Comparison of ENCODE assay signal across 20 cellular contexts in genomic region chr9:97847474-97848236, GRCh38. TPM values are rescaled to one million over a fixed set of nuclear protein-coding genes. Genes with fewer than 3 reads are reported as not detected.
A peak's percentile ranks its signal among the peaks of the same experiment; 100 is the strongest.
DNase-seq lines count a peak whose midpoint lies in the region; TF ChIP-seq lines count a peak whose summit lies in the region.
"Had no signal": no experiment of that assay in that cellular context is flagged by ENCODE, and none has a peak within 500 bp of the region (broad histone marks: within the 10 kb centered on the region; RNA-seq: fewer than 3 reads in every experiment).

No MANE protein-coding gene starts in this region.

- H3K27me3 Mint-ChIP-seq in activated naive CD4-positive, alpha-beta T cell treated with anti-CD3 and anti-CD28 coated beads, Interleukin-2, amount 50 U/mL, for 24 hours = peaks cover 65% of the 10 kb centered on the region
- H3K27me3 Mint-ChIP-seq in osteocyte (ENCODE audit: unreplicated experiment) = peaks cover 79% of the 10 kb centered on the region

- TF ChIP-seq POLR2A in spleen (IDR thresholded peaks at IDR 0.05) = no peak

- intact Hi-C loops in spleen (cut with DNase I; ENCODE audit: low total_unique reads) = no loop called here

- no peaks in the 10 kb centered on the region for H3K9me3 Mint-ChIP-seq in activated naive CD4-positive, alpha-beta T cell treated with anti-CD3 and anti-CD28 coated beads, Interleukin-2, amount 50 U/mL, for 24 hours
- no peaks in the 10 kb centered on the region for H3K9me3 Mint-ChIP-seq in osteocyte (ENCODE audit: unreplicated experiment)
- H3K9me3 Mint-ChIP-seq: activated T-cell treated with anti-CD3 and anti-CD28 coated beads, Interleukin-2, amount 50 U/mL, for 4 hours; immature natural killer cell; neural crest cell had no signal

- H3K36me3 ChIP-seq in hepatocyte (replicated peaks; ENCODE audit: insufficient read depth, low read depth) = no peaks in the 10 kb centered on the region
- no peaks in the 10 kb centered on the region for H3K36me3 ChIP-seq in spleen
- H3K36me3 ChIP-seq: right atrium auricular region had no signal

- peaks cover 8% of the 10 kb centered on the region for H3K4me1 ChIP-seq in hepatocyte (ENCODE audit: insufficient read depth)
- peaks cover 10 to 38% (median 30%) of the 10 kb centered on the region in 6 donors for H3K4me1 ChIP-seq in spleen

- peak overlapping the region; percentile 79 for H3K4me2 ChIP-seq in hepatocyte

- H3K4me3 Mint-ChIP-seq in activated naive CD4-positive, alpha-beta T cell treated with anti-CD3 and anti-CD28 coated beads, Interleukin-2, amount 50 U/mL, for 24 hours = peak overlapping the region; percentile 4
- no peak overlapping the region for H3K4me3 Mint-ChIP-seq in osteocyte (ENCODE audit: unreplicated experiment)
- H3K4me3 Mint-ChIP-seq: neural crest cell had no signal

- peaks cover 87% of the 10 kb centered on the region for H3K27me3 ChIP-seq in hepatocyte
- H3K27me3 ChIP-seq in spleen (replicated peaks in 1 of 7) = peaks cover 5 to 98% (median 76%) of the 10 kb centered on the region in 7 donors

- DNase-seq in activated naive CD4-positive, alpha-beta T cell (lab: John Stamatoyannopoulos, UW) = no peak
- DNase-seq in NCI-H2227 treated with DMSO at 0.1 percent for 48 hours (lab: John Stamatoyannopoulos, UW) (peak; percentile 14), hepatocyte (ENCODE audit: low spot score) (no peak), osteocyte (ENCODE audit: extremely low spot score, unreplicated experiment) (peak; percentile 78), spleen (no peak), EL (no peak), NCI-H1436 (lab: John Stamatoyannopoulos, UW) (no peak)
- DNase-seq: activated CD4-positive, alpha-beta T cell treated with anti-CD3 and anti-CD28 coated beads, Interleukin-2, amount 50 U/mL, for 48 hours; activated T-cell treated with anti-CD3 and anti-CD28 coated beads, Interleukin-2, amount 50 U/mL, for 4 hours; amniotic stem cell; GDM1; immature natural killer cell; NCI-H1417; NCI-H226 had no signal

- peaks cover 12% of the 10 kb centered on the region for H3K4me1 Mint-ChIP-seq in activated naive CD4-positive, alpha-beta T cell treated with anti-CD3 and anti-CD28 coated beads, Interleukin-2, amount 50 U/mL, for 24 hours
- H3K4me1 Mint-ChIP-seq in osteocyte (ENCODE audit: unreplicated experiment) = peaks cover 10% of the 10 kb centered on the region
- H3K4me1 Mint-ChIP-seq: neural crest cell had no signal

- TF ChIP-seq CTCF in hepatocyte (IDR thresholded peaks at IDR 0.05; ENCODE audit: poor library complexity) = no peak
- no peak for TF ChIP-seq CTCF in osteocyte (IDR thresholded peaks at IDR 0.05)
- TF ChIP-seq CTCF in spleen (IDR thresholded peaks at IDR 0.05 in 8 of 11, conservative IDR thresholded peaks at IDR 0.05 in 3 of 11) = no peak

- no peak overlapping the region for H3K27ac ChIP-seq in hepatocyte
- no peak overlapping the region for H3K27ac ChIP-seq in spleen
- H3K27ac ChIP-seq: right atrium auricular region had no signal

- no peaks in the 10 kb centered on the region for H3K79me2 ChIP-seq in hepatocyte

- no peaks in the 10 kb centered on the region for H3K9me3 ChIP-seq in hepatocyte (ENCODE audit: low read depth)
- no peaks in the 10 kb centered on the region for H3K9me3 ChIP-seq in spleen
- H3K9me3 ChIP-seq: right atrium auricular region had no signal

- no peaks in the 10 kb centered on the region for H3K36me3 Mint-ChIP-seq in activated naive CD4-positive, alpha-beta T cell treated with anti-CD3 and anti-CD28 coated beads, Interleukin-2, amount 50 U/mL, for 24 hours
- H3K36me3 Mint-ChIP-seq in osteocyte (ENCODE audit: unreplicated experiment) = no peaks in the 10 kb centered on the region

- H3K27ac Mint-ChIP-seq in activated naive CD4-positive, alpha-beta T cell treated with anti-CD3 and anti-CD28 coated beads, Interleukin-2, amount 50 U/mL, for 24 hours = no peak overlapping the region
- H3K27ac Mint-ChIP-seq in osteocyte (ENCODE audit: unreplicated experiment) = no peak overlapping the region
- H3K27ac Mint-ChIP-seq: immature natural killer cell had no signal

- H3K4me3 ChIP-seq in hepatocyte (no peak overlapping the region), spleen (peak overlapping the region in 1 of 8 donors; percentile 63)

- 22% methylated on average over 18 of the region's 31 CpGs for WGBS in hepatocyte (ENCODE audit: low lambda C conversion rate, missing lambda C conversion rate)
- WGBS in spleen, 5 donors = 11 to 22% (median 12%) methylated on average over 15 to 31 of the region's 31 CpGs

- no peak overlapping the region for H2AFZ ChIP-seq in hepatocyte

- H4K20me1 ChIP-seq in hepatocyte (ENCODE audit: insufficient read depth, poor library complexity, severe bottlenecking) = no peaks in the 10 kb centered on the region

- H3K9me2 ChIP-seq in hepatocyte (replicated peaks; ENCODE audit: insufficient read depth) = no peaks in the 10 kb centered on the region

RNA-seq across cellular contexts. Expression of gene FOXE1, which starts 5.4 kb away (rescaled TPM):
- 0.67 and 0.88 TPM in 2 replicates for total RNA-seq in hepatocyte
- polyA plus RNA-seq in hepatocyte = 0.99 and 3.7 TPM in 2 replicates
- total RNA-seq in osteocyte = not detected in 2 replicates
- not detected for total RNA-seq in spleen
- polyA plus RNA-seq in spleen = under 1 TPM; 0.02 to 0.04 (median 0.03) TPM
- total RNA-seq: activated T-cell treated with anti-CD3 and anti-CD28 coated beads, Interleukin-2, amount 50 U/mL, for 4 hours; frontal cortex; lung microvascular endothelial cell; neural crest cell; right atrium auricular region; subcutaneous adipose tissue had no signal
- polyA plus RNA-seq: immature natural killer cell had no signal

Comparison
In these comparisons a context has a peak if more than half of its experiments do, and no peak if none do; other contexts are left out.
1. DNase-seq: peak in NCI-H2227 treated with DMSO at 0.1 percent for 48 hours (single experiment) and osteocyte (single experiment); none in activated naive CD4-positive, alpha-beta T cell (0 of 4), hepatocyte (single experiment), spleen (single experiment), EL (single experiment) and NCI-H1436 (single experiment).